In genomic region chr1:165612062-165612461, GRCh38 we compare ENCODE assay signal across 18 cellular contexts. TPM values are rescaled to one million over a fixed set of nuclear protein-coding genes. Genes with fewer than 3 reads are reported as not detected.
DNase-seq lines count a peak whose midpoint lies in the region; ATAC-seq and FAIRE-seq lines count a peak whose summit lies in the region.
"Had no signal": no experiment of that assay in that cellular context is flagged by ENCODE, and none has a peak within 500 bp of the region (broad histone marks: within the 10 kb centered on the region; RNA-seq: fewer than 3 reads in every experiment).

No MANE protein-coding gene starts in this region.

- H3K4me1 ChIP-seq in BLaER1 treated with 17β-estradiol and CSF1 and Interleukin-3, amounts not matched to agents 10 nM and 100 nM: peaks cover 14 to 26% (median 23%) of the 10 kb centered on the region in 10 experiments; a peak in 19 of 20 replicates
- H3K4me1 ChIP-seq in SJCRH30: no peaks in the 10 kb centered on the region
- H3K4me1 ChIP-seq: Peyer's patch had no signal

- DNase-seq in RCC 7860 (ENCODE audit: low spot score) (peak; percentile 87), kidney glomerular epithelial cell (lab: John Stamatoyannopoulos, UW) (peak; percentile 81), SJCRH30 (no peak), SIG-M5 (lab: John Stamatoyannopoulos, UW) (no peak)
- DNase-seq in stimulated activated CD4-positive, alpha-beta T cell treated with anti-CD3 and anti-CD28 coated beads, Interleukin-12 subunit alpha, Interleukin-12 subunit beta, amount 100 ng/mL, for 4 hours: no peak
- DNase-seq: C1 segment of cervical spinal cord, DND-41, NCI-H1105 treated with DMSO at 0.1 percent for 48 hours, NCI-H1694, NCI-H2081 treated with DMSO at 0.1 percent for 48 hours, Peyer's patch had no signal

- H3K4me3 ChIP-seq in BLaER1 treated with 17β-estradiol and CSF1 and Interleukin-3, amounts not matched to agents 10 nM and 100 nM: no peak overlapping the region
- H3K4me3 ChIP-seq in SJCRH30: no peak overlapping the region
- H3K4me3 ChIP-seq: K562, Peyer's patch, SK-N-MC had no signal

- peak; percentile 87 for ATAC-seq in GM18868 (IDR thresholded peaks at IDR 0.05; ENCODE audit: unreplicated experiment)
- ATAC-seq in activated CD4-positive, CD25-positive, alpha-beta regulatory T cell treated with anti-CD3 and anti-CD28 coated beads, Interleukin-2, amount 50 U/mL, for 24 hours: no peak
- ATAC-seq: K562, Right ventricle myocardium inferior had no signal

- H3K27me3 ChIP-seq in BLaER1 treated with 17β-estradiol and CSF1 and Interleukin-3, amounts not matched to agents 10 nM and 100 nM: no peaks in the 10 kb centered on the region
- no peaks in the 10 kb centered on the region for H3K27me3 ChIP-seq in SJCRH30
- H3K27me3 ChIP-seq: Peyer's patch had no signal

- peak; percentile 91 for FAIRE-seq in RCC 7860 (lab: Jason Lieb, UNC)
- FAIRE-seq: A204.1, K562 had no signal

- H3K9ac ChIP-seq in BLaER1 treated with 17β-estradiol and CSF1 and Interleukin-3, amounts not matched to agents 10 nM and 100 nM: no peak overlapping the region

- H3K9me3 ChIP-seq in BLaER1 treated with 17β-estradiol and CSF1 and Interleukin-3, amounts not matched to agents 10 nM and 100 nM (replicated peaks in 1 of 11): peaks cover 12 to 20% (median 19%) of the 10 kb centered on the region in 11 experiments; a peak in 21 of 22 replicates
- no peaks in the 10 kb centered on the region for H3K9me3 ChIP-seq in SJCRH30 (replicated peaks)
- H3K9me3 ChIP-seq: Peyer's patch had no signal

- peak overlapping the region in 10 of 11 experiments; percentile 18 to 67 (median 56); a peak in 17 of 22 replicates for H3K4me2 ChIP-seq in BLaER1 treated with 17β-estradiol and CSF1 and Interleukin-3, amounts not matched to agents 10 nM and 100 nM

- peak overlapping the region in 3 of 11 experiments; percentile 9 to 43 (median 31); a peak in 2 of 22 replicates for H3K27ac ChIP-seq in BLaER1 treated with 17β-estradiol and CSF1 and Interleukin-3, amounts not matched to agents 10 nM and 100 nM
- no peak overlapping the region for H3K27ac ChIP-seq in SJCRH30
- H3K27ac ChIP-seq: Peyer's patch, SK-N-MC had no signal

- no peaks in the 10 kb centered on the region for H3K36me3 ChIP-seq in BLaER1 treated with 17β-estradiol and CSF1 and Interleukin-3, amounts not matched to agents 10 nM and 100 nM
- no peaks in the 10 kb centered on the region for H3K36me3 ChIP-seq in SJCRH30
- H3K36me3 ChIP-seq: Peyer's patch had no signal

- no peaks in the 10 kb centered on the region for H4K20me1 ChIP-seq in BLaER1 treated with 17β-estradiol and CSF1 and Interleukin-3, amounts not matched to agents 10 nM and 100 nM

RNA-seq across cellular contexts. Expression of gene MGST3, which starts 19.0 kb away (rescaled TPM):
- total RNA-seq in SJCRH30 (2014; rRNA removed; shearing (Covaris generic)): 27.8 and 33.1 TPM in 2 replicates

Comparison
In these comparisons a context has a peak if more than half of its experiments do, and no peak if none do; other contexts are left out.
1. DNase-seq: peak in RCC 7860 (single experiment) and kidney glomerular epithelial cell (single experiment); none in SJCRH30 (0 of 2), stimulated activated CD4-positive, alpha-beta T cell treated with anti-CD3 and anti-CD28 coated beads, Interleukin-12 subunit alpha, Interleukin-12 subunit beta, amount 100 ng/mL, for 4 hours (single experiment) and SIG-M5 (single experiment).